Comparison of ENCODE assay signal across 22 cellular contexts in the genomic region with DNA sequence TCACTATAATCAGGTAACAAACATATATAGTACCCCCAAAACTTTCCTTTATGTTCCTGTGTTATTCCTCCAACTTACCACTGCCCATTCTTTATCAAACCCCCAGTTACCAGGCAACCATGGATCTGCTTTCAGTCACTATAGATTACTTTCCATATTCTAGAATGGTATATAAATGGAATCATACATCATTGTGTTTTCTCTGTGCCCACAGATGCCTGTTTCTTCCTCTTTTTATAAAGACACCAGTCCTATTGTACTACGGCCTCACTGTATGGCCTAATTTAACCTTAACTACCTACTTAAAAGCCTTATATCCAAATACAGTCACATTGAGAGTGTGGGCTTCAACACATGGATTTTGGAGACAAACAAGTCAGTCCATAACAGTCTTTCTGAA. TPM values are rescaled to one million over a fixed set of nuclear protein-coding genes. Genes with fewer than 3 reads are reported as not detected.
"Had no signal": no experiment of that assay in that cellular context is flagged by ENCODE, and none has a peak within 500 bp of the region (broad histone marks: within the 10 kb centered on the region; RNA-seq: fewer than 3 reads in every experiment).

No MANE protein-coding gene starts in this region.

- DNase-seq: colonic mucosa; dermis blood vessel endothelial cell; esophagus squamous epithelium; foreskin fibroblast; kidney; left cardiac atrium; left ventricle myocardium inferior; lower lobe of right lung; mesenchymal stem cell; midbrain; occipital lobe; pancreas; right cardiac atrium; small intestine; stimulated activated CD4-positive, alpha-beta T cell treated with anti-CD3 and anti-CD28 coated beads, Interleukin-12 subunit alpha, Interleukin-12 subunit beta, amount 100 ng/mL, for 4 hours; stimulated activated naive CD8-positive, alpha-beta T cell treated with anti-CD3 and anti-CD28 coated beads, Interleukin-15, amount 100 ng/mL, for 72 hours; transverse colon had no signal

- FAIRE-seq: kidney, pancreas, small intestine had no signal

- H3K9me3 ChIP-seq: colonic mucosa, esophagus squamous epithelium, left ventricle myocardium inferior, lower lobe of right lung, pancreas, thoracic aorta, transverse colon had no signal

- H3K4me3 ChIP-seq: colonic mucosa, esophagus squamous epithelium, left ventricle myocardium inferior, lower lobe of right lung, pancreas, thoracic aorta, transverse colon had no signal

- H3K4me1 ChIP-seq: colonic mucosa, esophagus squamous epithelium, left ventricle myocardium inferior, lower lobe of right lung, pancreas, transverse colon had no signal

- H3K36me3 ChIP-seq: colonic mucosa, esophagus squamous epithelium, left ventricle myocardium inferior, lower lobe of right lung, pancreas, thoracic aorta, transverse colon had no signal

- H3K27ac ChIP-seq: colonic mucosa, esophagus squamous epithelium, left ventricle myocardium inferior, lower lobe of right lung, pancreas, thoracic aorta, transverse colon had no signal

- ATAC-seq: left cardiac atrium; lower lobe of right lung; pancreas; right cardiac atrium; stimulated activated naive CD8-positive, alpha-beta T cell treated with anti-CD3 and anti-CD28 coated beads, Interleukin-15, amount 100 ng/mL, for 72 hours had no signal

- H3K27me3 ChIP-seq: colonic mucosa, esophagus squamous epithelium, pancreas, transverse colon had no signal

RNA-seq across cellular contexts. Expression of gene PRH2, which starts 7.5 kb away (rescaled TPM):
- total RNA-seq: colonic mucosa, dermis blood vessel endothelial cell, epithelial cell of proximal tubule, kidney, left cardiac atrium, left ventricle myocardium inferior, lower lobe of right lung, pancreas, progenitor cell of endocrine pancreas, subcutaneous adipose tissue, thoracic aorta, transverse colon, urinary bladder had no signal
- polyA plus RNA-seq: right cardiac atrium, small intestine, urinary bladder had no signal

RNA-seq across cellular contexts. Expression of gene TAS2R13, which starts 27.1 kb away (rescaled TPM):
- polyA plus RNA-seq: pancreas, urinary bladder had no signal

RNA-seq across cellular contexts. Expression of gene TAS2R50, which starts 50.2 kb away (rescaled TPM):
- total RNA-seq: epithelial cell of proximal tubule had no signal
- polyA plus RNA-seq: pancreas, small intestine, urinary bladder had no signal
